In the genomic region with DNA sequence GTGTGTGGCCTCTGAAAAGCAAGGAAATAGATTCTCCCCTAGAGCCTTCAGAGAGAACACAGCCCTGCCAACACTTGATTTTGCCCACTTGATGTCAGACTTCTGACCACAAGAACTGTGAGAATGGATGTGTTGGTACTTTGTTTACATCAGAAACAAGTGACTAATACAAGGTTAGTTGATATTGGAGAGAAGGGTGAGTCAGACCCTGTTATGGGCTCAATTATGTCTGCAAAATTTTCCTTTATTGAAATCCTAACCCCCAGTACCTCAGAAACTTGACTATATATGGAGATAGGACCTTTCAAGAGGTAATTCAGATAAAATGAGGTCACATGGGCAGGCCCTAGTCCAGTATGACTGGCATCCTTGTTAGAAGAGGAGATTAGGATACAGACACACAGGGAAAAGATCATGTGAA, we compare ENCODE assay signal across 13 cellular contexts.
DNase-seq lines count a peak whose midpoint lies in the region; ATAC-seq and TF ChIP-seq lines count a peak whose summit lies in the region.
"Had no signal": no experiment of that assay in that cellular context is flagged by ENCODE, and none has a peak within 500 bp of the region (broad histone marks: within the 10 kb centered on the region; RNA-seq: fewer than 3 reads in every experiment).

No MANE protein-coding gene starts in this region.

- H4K20me1 ChIP-seq in PC-3 (ENCODE audit: low read length): no peaks in the 10 kb centered on the region

- no peak overlapping the region for H2AFZ ChIP-seq in PC-3 (ENCODE audit: low read length)
- H2AFZ ChIP-seq: GM23338 had no signal

- POLR2A ChIA-PET in PC-3 (lab: Charles Lee; ENCODE audit: unreplicated experiment): no interaction called here

- H3K27ac Mint-ChIP-seq in osteocyte (ENCODE audit: unreplicated experiment): peak overlapping the region; percentile 36
- no peak overlapping the region for H3K27ac Mint-ChIP-seq in stimulated activated memory B cell treated with anti-CD40 and anti-IgM and Interleukin-4, amounts not matched to agents 10 μg/mL and 1 μg/mL and 100 μg/mL, for 72 hours
- H3K27ac Mint-ChIP-seq: activated naive CD8-positive, alpha-beta T cell treated with anti-CD3 and anti-CD28 coated beads, Interleukin-2, amount 50 U/mL, for 24 hours; GM23338 had no signal

- peaks cover 7% of the 10 kb centered on the region for H3K9me3 Mint-ChIP-seq in osteocyte (ENCODE audit: unreplicated experiment)
- H3K9me3 Mint-ChIP-seq in stimulated activated memory B cell treated with anti-CD40 and anti-IgM and Interleukin-4, amounts not matched to agents 10 μg/mL and 1 μg/mL and 100 μg/mL, for 72 hours: peaks cover 3% of the 10 kb centered on the region
- H3K9me3 Mint-ChIP-seq: GM23338 had no signal

- no peaks in the 10 kb centered on the region for H3K9me3 ChIP-seq in PC-3 (ENCODE audit: low read length)
- H3K9me3 ChIP-seq: transverse colon had no signal

- peak overlapping the region; percentile 2; the same call in 1 of the 2 replicates for H3K4me2 ChIP-seq in PC-3 (ENCODE audit: low read length)
- H3K4me2 ChIP-seq: GM23338 had no signal

- intact Hi-C loops in PC-3 (cut with micrococcal nuclease): loop anchor here (1.0 kb wide), 1 partner anchor 8 kb away; no protein-coding TSS in a partner anchor

- peak overlapping the region; percentile 75 for H3K27ac ChIP-seq in PC-3 (ENCODE audit: low read length)
- H3K27ac ChIP-seq: transverse colon had no signal

- no peaks in the 10 kb centered on the region for H3K9me2 ChIP-seq in PC-3 (replicated peaks; ENCODE audit: low read length)

- DNase-seq in GM04503 (ENCODE audit: low read depth): peak; percentile 68
- DNase-seq in PC-3: peak; percentile 88
- DNase-seq in dedifferentiated amniotic fluid mesenchymal stem cell (ENCODE audit: extremely low spot score): peak; percentile 48
- no peak for DNase-seq in osteocyte (ENCODE audit: extremely low spot score, unreplicated experiment)
- DNase-seq in NCI-H69 (lab: John Stamatoyannopoulos, UW): no peak
- no peak for DNase-seq in germinal center (ENCODE audit: low spot score)
- no peak for DNase-seq in DMS153 treated with DMSO at 0.1 percent for 48 hours (lab: John Stamatoyannopoulos, UW; ENCODE audit: unreplicated experiment)
- DNase-seq: activated naive CD8-positive, alpha-beta T cell treated with anti-CD3 and anti-CD28 coated beads, Interleukin-2, amount 50 U/mL, for 24 hours; Kasumi-1; left ventricle myocardium superior; transverse colon had no signal

- no peaks in the 10 kb centered on the region for H3K27me3 ChIP-seq in PC-3 (ENCODE audit: low read length)
- H3K27me3 ChIP-seq: transverse colon had no signal

- peaks cover 18% of the 10 kb centered on the region for H3K4me1 ChIP-seq in PC-3 (ENCODE audit: insufficient read depth, low read length)
- H3K4me1 ChIP-seq: transverse colon had no signal

- peaks cover 9% of the 10 kb centered on the region for H3K4me1 Mint-ChIP-seq in osteocyte (ENCODE audit: unreplicated experiment)
- no peaks in the 10 kb centered on the region for H3K4me1 Mint-ChIP-seq in stimulated activated memory B cell treated with anti-CD40 and anti-IgM and Interleukin-4, amounts not matched to agents 10 μg/mL and 1 μg/mL and 100 μg/mL, for 72 hours
- H3K4me1 Mint-ChIP-seq: activated naive CD8-positive, alpha-beta T cell treated with anti-CD3 and anti-CD28 coated beads, Interleukin-2, amount 50 U/mL, for 24 hours; GM23338 had no signal

- H3K4me3 ChIP-seq in PC-3 (ENCODE audit: low read length): no peak overlapping the region
- H3K4me3 ChIP-seq: GM23338, transverse colon had no signal

- H3F3A ChIP-seq in PC-3 (ENCODE audit: low read length, unreplicated experiment): no peaks in the 10 kb centered on the region

- CTCF ChIA-PET in PC-3 (lab: Charles Lee): no interaction called here

- H3K27me3 Mint-ChIP-seq in osteocyte (ENCODE audit: unreplicated experiment): no peaks in the 10 kb centered on the region
- no peaks in the 10 kb centered on the region for H3K27me3 Mint-ChIP-seq in stimulated activated memory B cell treated with anti-CD40 and anti-IgM and Interleukin-4, amounts not matched to agents 10 μg/mL and 1 μg/mL and 100 μg/mL, for 72 hours
- H3K27me3 Mint-ChIP-seq: activated naive CD8-positive, alpha-beta T cell treated with anti-CD3 and anti-CD28 coated beads, Interleukin-2, amount 50 U/mL, for 24 hours had no signal

- H3K9ac ChIP-seq in PC-3 (ENCODE audit: low read length): peak overlapping the region; percentile 9; the same call in 1 of the 2 replicates

- TF ChIP-seq CTCF in PC-3 (conservative IDR thresholded peaks at IDR 0.05; ENCODE audit: low read depth, low read length) (no peak; the same call in 1 of the 2 replicates), osteocyte (IDR thresholded peaks at IDR 0.05) (no peak)

- ATAC-seq in PC-3: peak; percentile 94
- no peak for ATAC-seq in stimulated activated memory B cell treated with anti-CD40 and anti-IgM and Interleukin-4, amounts not matched to agents 10 μg/mL and 1 μg/mL and 100 μg/mL, for 72 hours
- ATAC-seq: activated naive CD8-positive, alpha-beta T cell treated with anti-CD3 and anti-CD28 coated beads, Interleukin-2, amount 50 U/mL, for 24 hours; GM23338; left ventricle myocardium superior had no signal

- no peaks in the 10 kb centered on the region for H3K36me3 Mint-ChIP-seq in osteocyte (ENCODE audit: unreplicated experiment)
- H3K36me3 Mint-ChIP-seq in stimulated activated memory B cell treated with anti-CD40 and anti-IgM and Interleukin-4, amounts not matched to agents 10 μg/mL and 1 μg/mL and 100 μg/mL, for 72 hours: no peaks in the 10 kb centered on the region

- H3K4me3 Mint-ChIP-seq in osteocyte (ENCODE audit: unreplicated experiment): no peak overlapping the region
- no peak overlapping the region for H3K4me3 Mint-ChIP-seq in stimulated activated memory B cell treated with anti-CD40 and anti-IgM and Interleukin-4, amounts not matched to agents 10 μg/mL and 1 μg/mL and 100 μg/mL, for 72 hours
- H3K4me3 Mint-ChIP-seq: activated naive CD8-positive, alpha-beta T cell treated with anti-CD3 and anti-CD28 coated beads, Interleukin-2, amount 50 U/mL, for 24 hours; GM23338 had no signal

- BruUV-seq in PC-3 (replicated peaks; lab: Mats Ljungman, UMichigan): no TSS peak

- H3K79me2 ChIP-seq in PC-3 (ENCODE audit: low read length): no peaks in the 10 kb centered on the region

- no peaks in the 10 kb centered on the region for H3K36me3 ChIP-seq in PC-3 (ENCODE audit: low read depth, low read length)
- H3K36me3 ChIP-seq: transverse colon had no signal

Comparison
In these comparisons a context has a peak if more than half of its experiments do, and no peak if none do; other contexts are left out.
1. DNase-seq: peak in GM04503 (single experiment), PC-3 (single experiment) and dedifferentiated amniotic fluid mesenchymal stem cell (single experiment); none in osteocyte (single experiment), NCI-H69 (single experiment), germinal center (single experiment) and DMS153 treated with DMSO at 0.1 percent for 48 hours (single experiment).